In the genomic region with DNA sequence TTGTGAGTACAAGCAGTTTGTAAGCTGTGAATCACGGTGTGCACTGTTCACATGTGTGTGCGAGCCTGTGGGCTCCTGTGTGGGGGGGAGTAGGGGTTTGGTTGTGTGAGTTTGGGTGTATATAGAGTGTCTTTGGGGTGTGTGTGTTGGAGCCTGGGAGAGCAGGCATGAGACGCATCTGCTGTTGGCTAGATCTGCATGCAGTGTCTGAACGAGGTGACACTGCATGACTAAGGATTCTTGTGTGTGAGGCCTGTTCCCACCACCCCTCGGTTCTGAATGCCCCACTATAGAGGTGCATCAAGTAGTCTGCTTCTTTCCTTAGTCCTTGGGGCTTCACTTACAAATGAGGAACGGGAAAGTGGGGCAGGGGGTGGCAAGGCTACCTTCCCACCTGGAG, we compare ENCODE assay signal across 23 cellular contexts.
A peak's percentile ranks its signal among the peaks of the same experiment; 100 is the strongest.
DNase-seq lines count a peak whose midpoint lies in the region; ATAC-seq, FAIRE-seq and TF ChIP-seq lines count a peak whose summit lies in the region.
"Had no signal": no experiment of that assay in that cellular context is flagged by ENCODE, and none has a peak within 500 bp of the region (broad histone marks: within the 10 kb centered on the region; RNA-seq: fewer than 3 reads in every experiment).

No MANE protein-coding gene starts in this region.

- H3K14ac ChIP-seq in H1 (ENCODE audit: insufficient read length): no peak overlapping the region

- H4K20me1 ChIP-seq in BLaER1 treated with 17β-estradiol and CSF1 and Interleukin-3, amounts not matched to agents 10 nM and 100 nM: no peaks in the 10 kb centered on the region
- H4K20me1 ChIP-seq in GM23338 (replicated peaks; ENCODE audit: insufficient read depth) (no peaks in the 10 kb centered on the region; the same call in 1 of the 2 replicates), H1 (replicated peaks in 1 of 2; ENCODE audit: control insufficient read depth in 1 of 2, insufficient read depth in 2 of 2, low read length in 2 of 2) (no peaks in the 10 kb centered on the region)

- H3K27ac Mint-ChIP-seq in GM23338 (peak overlapping the region; percentile 42; the same call in 1 of the 2 replicates), nephron progenitor cell (peak overlapping the region; percentile 83)

- no peak overlapping the region for H2BK5ac ChIP-seq in H1 (ENCODE audit: low read depth, low read length)

- H2BK12ac ChIP-seq in H1 (ENCODE audit: low read depth, low read length): 0 out of 2 replicates have a peak overlapping the region, but pooled peaks have one; percentile 75

- no peak for DNase-seq in GM23338 (ENCODE audit: low spot score)
- DNase-seq in H1 (ENCODE audit: low read depth in 1 of 2, low spot score in 2 of 2): no peak
- DNase-seq in nephron progenitor cell: no peak
- DNase-seq in activated T-cell treated with anti-CD3 and anti-CD28 coated beads, Interleukin-2, amount 50 U/mL, for 4 hours: no peak
- DNase-seq: ACHN; AML-193; DMS 273 treated with DMSO at 0.1 percent for 48 hours; EL; GM23248; NCI-H1092; NCI-H1436 treated with DMSO at 0.1 percent for 48 hours; NCI-H2029; NCI-H446 treated with DMSO at 0.1 percent for 48 hours; NCI-H69; NK-92 treated with Interleukin-12 subunit alpha and Interleukin-12 subunit beta, amount 100 ng/mL, for 24 hours; Peyer's patch had no signal

- no peaks in the 10 kb centered on the region for H3F3A ChIP-seq in GM23338 (replicated peaks; ENCODE audit: low read depth)

- no peak overlapping the region for H2BK15ac ChIP-seq in H1 (ENCODE audit: low read length)

- H3K79me1 ChIP-seq in H1 (ENCODE audit: low read depth, low read length): no peaks in the 10 kb centered on the region

- H2AFZ ChIP-seq in GM23338 (peak overlapping the region; percentile 28; the same call in 1 of the 2 replicates), H1 (ENCODE audit: low read length) (no peak overlapping the region)
- H2AFZ ChIP-seq: GM23248 had no signal

- H4K8ac ChIP-seq in H1 (ENCODE audit: extremely low read depth, insufficient read depth, low read length): no peak overlapping the region

- no peak overlapping the region for H2BK20ac ChIP-seq in H1 (ENCODE audit: low read length)

- H3K9me2 ChIP-seq in GM23338 (ENCODE audit: insufficient read depth): 0 out of 2 replicates have a peak, but pooled peaks cover 4% of the 10 kb centered on the region

- no peak overlapping the region for H3K9ac ChIP-seq in BLaER1 treated with 17β-estradiol and CSF1 and Interleukin-3, amounts not matched to agents 10 nM and 100 nM
- no peak overlapping the region; a peak in 1 of 7 replicates for H3K9ac ChIP-seq in H1 (replicated peaks in 1 of 4; ENCODE audit: extremely low read depth in 1 of 4, low read depth in 3 of 4, low read length in 3 of 4)
- H3K9ac ChIP-seq: GM23248 had no signal

- H3K4ac ChIP-seq in H1 (replicated peaks; ENCODE audit: insufficient read length, low read depth, low read length): no peak overlapping the region

- peaks cover 0 to 20% (median 2%) of the 10 kb centered on the region in 11 experiments; a peak in 9 of 22 replicates for H3K9me3 ChIP-seq in BLaER1 treated with 17β-estradiol and CSF1 and Interleukin-3, amounts not matched to agents 10 nM and 100 nM (replicated peaks in 1 of 11)
- H3K9me3 ChIP-seq in H1 (ENCODE audit: insufficient read depth in 2 of 2, low read depth in 1 of 2, low read length in 1 of 2): no peaks in the 10 kb centered on the region
- H3K9me3 ChIP-seq: Peyer's patch, SJSA1 had no signal

- H2BK120ac ChIP-seq in H1 (replicated peaks; ENCODE audit: low read depth, low read length): no peak overlapping the region

- H3K4me3 ChIP-seq in BLaER1 treated with 17β-estradiol and CSF1 and Interleukin-3, amounts not matched to agents 10 nM and 100 nM: no peak overlapping the region
- no peak overlapping the region for H3K4me3 ChIP-seq in GM23338
- no peak overlapping the region for H3K4me3 ChIP-seq in H1 (ENCODE audit: extremely low read depth in 1 of 4, insufficient read depth in 2 of 4, low read depth in 3 of 4, low read length in 4 of 4)
- H3K4me3 ChIP-seq: GM12878, GM23248, Peyer's patch, SJSA1 had no signal

- no peak overlapping the region for H3K23ac ChIP-seq in H1 (ENCODE audit: insufficient read length)

- H3K79me2 ChIP-seq in GM23338 (replicated peaks; ENCODE audit: insufficient read depth) (no peaks in the 10 kb centered on the region), H1 (ENCODE audit: control insufficient read depth in 1 of 2, insufficient read depth in 2 of 2, low read length in 2 of 2) (no peaks in the 10 kb centered on the region)

- no peak for TF ChIP-seq POLR2A in H1 (IDR thresholded peaks at IDR 0.05; ENCODE audit: control extremely low read depth in 1 of 2, low read depth in 2 of 2, low read length in 2 of 2)

- H3K9me3 Mint-ChIP-seq in GM23338 (no peaks in the 10 kb centered on the region; the same call in 2 of the 3 replicates), nephron progenitor cell (no peaks in the 10 kb centered on the region)
- no peaks in the 10 kb centered on the region for H3K9me3 Mint-ChIP-seq in activated T-cell treated with anti-CD3 and anti-CD28 coated beads, Interleukin-2, amount 50 U/mL, for 4 hours

- H3K56ac ChIP-seq in H1 (replicated peaks; ENCODE audit: insufficient read length, low read depth, low read length): no peak overlapping the region

- H3K27me3 ChIP-seq in BLaER1 treated with 17β-estradiol and CSF1 and Interleukin-3, amounts not matched to agents 10 nM and 100 nM: no peaks in the 10 kb centered on the region
- H3K27me3 ChIP-seq in GM23338 (ENCODE audit: insufficient read depth) (no peaks in the 10 kb centered on the region), H1 (replicated peaks in 1 of 4; ENCODE audit: control insufficient read depth in 3 of 4, extremely low read depth in 1 of 4, insufficient read depth in 3 of 4, low read length in 3 of 4) (no peaks in the 10 kb centered on the region)
- H3K27me3 ChIP-seq: Peyer's patch, SJSA1 had no signal

- CTCF ChIA-PET in H1 (lab: Charles Lee; ENCODE audit: partially characterized antibody): interaction anchor here (2.6 kb wide), 1 partner anchor 82 kb away, joined by 6 read pairs; the partner anchor contains the start of gene EPHB3

- H4K91ac ChIP-seq in H1 (replicated peaks; ENCODE audit: insufficient read length, low read length): no peak overlapping the region

- H3K27ac ChIP-seq in BLaER1 treated with 17β-estradiol and CSF1 and Interleukin-3, amounts not matched to agents 10 nM and 100 nM: peak overlapping the region in 3 of 11 experiments; percentile 0 to 39 (median 7); a peak in 3 of 22 replicates
- no peak overlapping the region for H3K27ac ChIP-seq in GM23338 (ENCODE audit: low read depth)
- no peak overlapping the region for H3K27ac ChIP-seq in H1 (ENCODE audit: low read depth, low read length)
- H3K27ac ChIP-seq: GM23248, Peyer's patch, SJSA1 had no signal

- FAIRE-seq in H1 (lab: Jason Lieb, UNC): no peak
- FAIRE-seq: GM12878, GM19239 had no signal

- no peak overlapping the region for H4K5ac ChIP-seq in H1 (ENCODE audit: insufficient read length, low read depth, low read length)

- TF ChIP-seq EP300 in H1 (IDR thresholded peaks at IDR 0.05; ENCODE audit: borderline replicate concordance in 1 of 2, low read depth in 2 of 2, low read length in 2 of 2): no peak

- ATAC-seq in GM23338 (peak; percentile 27; the same call in 1 of the 3 replicates), GM18858 (IDR thresholded peaks at IDR 0.05; ENCODE audit: unreplicated experiment) (no peak), HG03342 (IDR thresholded peaks at IDR 0.05; ENCODE audit: unreplicated experiment) (no peak), HG02642 (IDR thresholded peaks at IDR 0.05; ENCODE audit: poor library complexity, unreplicated experiment) (no peak)
- no peak for ATAC-seq in activated T-cell treated with anti-CD3 and anti-CD28 coated beads, Interleukin-2, amount 50 U/mL, for 4 hours
- ATAC-seq: GM12878 had no signal

- H3K4me1 ChIP-seq in BLaER1 treated with 17β-estradiol and CSF1 and Interleukin-3, amounts not matched to agents 10 nM and 100 nM: peaks cover 28 to 80% (median 57%) of the 10 kb centered on the region in 10 experiments
- H3K4me1 ChIP-seq in GM23338 (ENCODE audit: insufficient read depth) (no peaks in the 10 kb centered on the region), H1 (replicated peaks in 1 of 4; ENCODE audit: control insufficient read depth in 3 of 4, insufficient read depth in 4 of 4, low read length in 3 of 4) (peaks cover 0 to 6% (median 5%) of the 10 kb centered on the region in 4 experiments; a peak in 4 of 7 replicates)
- H3K4me1 ChIP-seq: Peyer's patch, SJSA1 had no signal

- TF ChIP-seq CTCF in GM23338 (conservative IDR thresholded peaks at IDR 0.05; ENCODE audit: low read depth in 2 of 2) (no peak), H1 (IDR thresholded peaks at IDR 0.05; ENCODE audit: control extremely low read depth in 1 of 3, insufficient read depth in 1 of 3, low read depth in 1 of 3, low read length in 3 of 3) (no peak), nephron progenitor cell (IDR thresholded peaks at IDR 0.05) (no peak)

- H3K36me3 Mint-ChIP-seq in GM23338 (ENCODE audit: low read depth) (no peaks in the 10 kb centered on the region), nephron progenitor cell (ENCODE audit: low read depth) (no peaks in the 10 kb centered on the region)
- H3K36me3 Mint-ChIP-seq in activated T-cell treated with anti-CD3 and anti-CD28 coated beads, Interleukin-2, amount 50 U/mL, for 4 hours (ENCODE audit: insufficient read depth): no peaks in the 10 kb centered on the region

- H3K4me1 Mint-ChIP-seq in GM23338 (peaks cover 17% of the 10 kb centered on the region), nephron progenitor cell (peaks cover 67% of the 10 kb centered on the region)
- H3K4me1 Mint-ChIP-seq in activated T-cell treated with anti-CD3 and anti-CD28 coated beads, Interleukin-2, amount 50 U/mL, for 4 hours (ENCODE audit: low read depth): no peaks in the 10 kb centered on the region

- H3K27me3 Mint-ChIP-seq in GM23338 (ENCODE audit: insufficient read depth, low read depth, poor library complexity) (peaks cover 16% of the 10 kb centered on the region), nephron progenitor cell (ENCODE audit: low read depth, poor library complexity) (peaks cover 7% of the 10 kb centered on the region)
- H3K27me3 Mint-ChIP-seq in activated T-cell treated with anti-CD3 and anti-CD28 coated beads, Interleukin-2, amount 50 U/mL, for 4 hours (ENCODE audit: low read depth): no peaks in the 10 kb centered on the region

- H3K4me3 Mint-ChIP-seq in GM23338: no peak overlapping the region
- no peak overlapping the region for H3K4me3 Mint-ChIP-seq in nephron progenitor cell
- no peak overlapping the region for H3K4me3 Mint-ChIP-seq in activated T-cell treated with anti-CD3 and anti-CD28 coated beads, Interleukin-2, amount 50 U/mL, for 4 hours

- no peak overlapping the region; the same call in 1 of the 2 replicates for H3K18ac ChIP-seq in H1 (ENCODE audit: extremely low read depth, low read length)

- WGBS in H1 (ENCODE audit: extremely low coverage in 1 of 2, insufficient coverage in 1 of 2, insufficient read length in 1 of 2, insufficient replicate concordance in 2 of 2, low coverage in 1 of 2, low lambda C conversion rate in 2 of 2, missing lambda C conversion rate in 1 of 2), 2 experiments: 89% methylated on average over 6 of the region's 6 CpGs; no CpG with 5 or more reads in 1 of the 2 experiments

- no peak for TF ChIP-seq RAD21 in H1 (IDR thresholded peaks at IDR 0.05 in 1 of 2, conservative IDR thresholded peaks at IDR 0.05 in 1 of 2; ENCODE audit: low read depth in 2 of 2, low read length in 2 of 2)

- no peaks in the 10 kb centered on the region for H3K36me3 ChIP-seq in BLaER1 treated with 17β-estradiol and CSF1 and Interleukin-3, amounts not matched to agents 10 nM and 100 nM
- H3K36me3 ChIP-seq in GM23338 (ENCODE audit: insufficient read depth): no peaks in the 10 kb centered on the region
- H3K36me3 ChIP-seq in H1 (ENCODE audit: control insufficient read depth in 2 of 4, insufficient read depth in 4 of 4, low read length in 3 of 4): no peaks in the 10 kb centered on the region
- H3K36me3 ChIP-seq: Peyer's patch, SJSA1 had no signal

- no peak overlapping the region for H2AK5ac ChIP-seq in H1 (ENCODE audit: low read depth, low read length)

- POLR2A ChIA-PET in H1 (lab: Charles Lee; ENCODE audit: partially characterized antibody): interaction anchor here (0.8 kb wide), 1 partner anchor 10 kb away, joined by 3 read pairs; no protein-coding TSS in a partner anchor

- peaks cover 1% of the 10 kb centered on the region; the same call in 1 of the 2 replicates for H3K23me2 ChIP-seq in H1 (ENCODE audit: low read depth, low read length)

- peak overlapping the region in 7 of 11 experiments; percentile 30 to 67 (median 61); a peak in 9 of 22 replicates for H3K4me2 ChIP-seq in BLaER1 treated with 17β-estradiol and CSF1 and Interleukin-3, amounts not matched to agents 10 nM and 100 nM
- H3K4me2 ChIP-seq in GM23338: no peak overlapping the region
- H3K4me2 ChIP-seq in H1 (ENCODE audit: insufficient read depth in 1 of 2, low read depth in 2 of 2, low read length in 2 of 2): no peak overlapping the region

Comparison
In these comparisons a context has a peak if more than half of its experiments do, and no peak if none do; other contexts are left out.
1. H3K4me2 ChIP-seq: peak in BLaER1 treated with 17β-estradiol and CSF1 and Interleukin-3, amounts not matched to agents 10 nM and 100 nM (7 of 11); none in GM23338 (single experiment) and H1 (0 of 2).